Comparison of ENCODE assay signal across 20 cellular contexts in genomic region chr13:110225007-110225406, GRCh38.
"Had no signal": no experiment of that assay in that cellular context is flagged by ENCODE, and none has a peak within 500 bp of the region (broad histone marks: within the 10 kb centered on the region; RNA-seq: fewer than 3 reads in every experiment).

No MANE protein-coding gene starts in this region.

- DNase-seq: activated B cell treated with CpG ODN at 0.5 μM for 24 hours; activated CD4-positive, alpha-beta memory T cell treated with anti-CD3 and anti-CD28 coated beads, Interleukin-2, amount 10 ng/mL, durations not matched to agents 7 days and 5 days; activated CD4-positive, alpha-beta T cell treated with anti-CD3 and anti-CD28 coated beads for 4 hours; activated effector memory CD4-positive, alpha-beta T cell treated with Interleukin-2 at 50 U/mL for 16 hours; activated naive CD4-positive, alpha-beta T cell treated with anti-CD3 and anti-CD28 coated beads for 36 hours; activated naive CD8-positive, alpha-beta T cell treated with anti-CD3 and anti-CD28 coated beads, Interleukin-2, amount 10 ng/mL, durations not matched to agents 7 days and 5 days; activated T-cell treated with anti-CD3 and anti-CD28 coated beads, Interleukin-2, amount 50 U/mL, for 72 hours; amniotic stem cell; cerebellar nuclear complex; foreskin fibroblast; immature natural killer cell; midbrain; natural killer cell; ovary; right cardiac atrium; stimulated activated CD4-positive, alpha-beta T cell treated with anti-CD3 and anti-CD28 coated beads, Interleukin-2, amount 100 ng/mL, for 24 hours; testis had no signal

- H3K27ac ChIP-seq: epithelial cell of prostate, hepatocyte, ovary, psoas muscle, testis had no signal

- H3K27me3 ChIP-seq: hepatocyte, ovary, testis had no signal

- H3K36me3 ChIP-seq: ovary had no signal

- H3K4me3 ChIP-seq: hepatocyte, ovary, psoas muscle, testis had no signal

- H3K9me3 ChIP-seq: ovary, psoas muscle, testis had no signal
